1 cellular context compared by ENCODE assay signal in genomic region chr14:103735815-103736545, GRCh38.
A peak's percentile ranks its signal among the peaks of the same experiment; 100 is the strongest.
TF ChIP-seq lines count a peak whose summit lies in the region.

No MANE protein-coding gene starts in this region.

TF ChIP-seq in HepG2, 621 proteins besides CTCF, POLR2A, EP300 and RAD21:
- peak; percentile 35 for TF ChIP-seq AGO2 (optimal IDR thresholded peaks at IDR 0.05; ENCODE audit: low read depth, low read length)
- TF ChIP-seq ZNF687 (CRISPR knock-in tag; IDR thresholded peaks at IDR 0.05), result peak; percentile 13; the same call in 1 of the 2 replicates
- no peak for TF ChIP-seq HMGA1 (CRISPR knock-in tag; conservative IDR thresholded peaks at IDR 0.05)
- TF ChIP-seq ONECUT2 (CRISPR knock-in tag; IDR thresholded peaks at IDR 0.05), result no peak
- no peak for TF ChIP-seq JDP2 (CRISPR knock-in tag; IDR thresholded peaks at IDR 0.05; ENCODE audit: borderline replicate concordance)
- no peak for TF ChIP-seq ZNF597 (CRISPR knock-in tag; IDR thresholded peaks at IDR 0.05)
